1 cellular context compared by ENCODE assay signal in genomic region chr2:62221141-62221540, GRCh38.
TF ChIP-seq lines count a peak whose summit lies in the region.

No MANE protein-coding gene starts in this region.

TF ChIP-seq in GM23338, 12 proteins besides CTCF, POLR2A, EP300 and RAD21 (continued from another document):
- TF ChIP-seq ZNF462 (CRISPR knock-in tag; IDR thresholded peaks at IDR 0.05): no peak
- TF ChIP-seq REST (IDR thresholded peaks at IDR 0.05; ENCODE audit: unreplicated experiment): no peak
- no peak for TF ChIP-seq CREB1 (CRISPR knock-in tag; IDR thresholded peaks at IDR 0.05; ENCODE audit: low read depth)
- no peak for TF ChIP-seq EZH2phosphoT487 (IDR thresholded peaks at IDR 0.05; ENCODE audit: unreplicated experiment)
- no peak for TF ChIP-seq ZNF331 (CRISPR knock-in tag; IDR thresholded peaks at IDR 0.05; ENCODE audit: low read depth)
